ENCODE assay signal across 14 cellular contexts in genomic region chr11:123218451-123218850, GRCh38. TPM values are rescaled to one million over a fixed set of nuclear protein-coding genes. Genes with fewer than 3 reads are reported as not detected.
DNase-seq lines count a peak whose midpoint lies in the region; FAIRE-seq and TF ChIP-seq lines count a peak whose summit lies in the region.
"Had no signal": no experiment of that assay in that cellular context is flagged by ENCODE, and none has a peak within 500 bp of the region (broad histone marks: within the 10 kb centered on the region; RNA-seq: fewer than 3 reads in every experiment).

No MANE protein-coding gene starts in this region.

- no peak overlapping the region for H3K4me2 ChIP-seq in keratinocyte (ENCODE audit: control insufficient read depth, extremely low read depth, insufficient read depth, low read depth, low read length)

- DNase-seq in HK-2 (ENCODE audit: unreplicated experiment) (peak; percentile 27), amniotic epithelial cell (ENCODE audit: low read depth) (peak; percentile 62), keratinocyte (ENCODE audit: low read depth, low spot score) (no peak), transverse colon (no peak), AG08396 (ENCODE audit: low spot score) (no peak), H4 (ENCODE audit: low spot score) (no peak), pons (ENCODE audit: low spot score) (no peak), NCI-H2081 treated with DMSO at 0.1 percent for 48 hours (lab: John Stamatoyannopoulos, UW) (no peak)
- DNase-seq: activated CD4-positive, alpha-beta T cell treated with anti-CD3 and anti-CD28 coated beads, Interleukin-2, amount 50 U/mL, for 4 hours; CD4-positive, alpha-beta T cell; dorsolateral prefrontal cortex; GDM1; NCI-H526; stimulated activated naive B cell treated with anti-CD40 and anti-IgM and Interleukin-4, amounts not matched to agents 10 μg/mL and 1 μg/mL and 100 μg/mL, for 72 hours had no signal

- H3K27me3 ChIP-seq in keratinocyte (ENCODE audit: control insufficient read depth, extremely low read depth, insufficient read depth, low read length) (no peaks in the 10 kb centered on the region), transverse colon (no peaks in the 10 kb centered on the region)

- H3K4me1 ChIP-seq in keratinocyte (ENCODE audit: control insufficient read depth, extremely low read depth, insufficient read depth, low read length), result peaks cover 12% of the 10 kb centered on the region
- peaks cover 6 to 29% (median 14%) of the 10 kb centered on the region in 4 donors for H3K4me1 ChIP-seq in transverse colon

- no peak for TF ChIP-seq EP300 in transverse colon (IDR thresholded peaks at IDR 0.05; ENCODE audit: low read depth)

- peak; percentile 39 for FAIRE-seq in keratinocyte (lab: Jason Lieb, UNC)

- no peak overlapping the region for H2AFZ ChIP-seq in keratinocyte (ENCODE audit: control insufficient read depth, low read length)

- TF ChIP-seq POLR2A in transverse colon (IDR thresholded peaks at IDR 0.05), result no peak

- H3K27ac ChIP-seq in keratinocyte (ENCODE audit: control insufficient read depth, insufficient read depth, low read length) (no peak overlapping the region), transverse colon (peak overlapping the region; percentile 40 to 66 (median 46))
- H3K27ac ChIP-seq: dorsolateral prefrontal cortex had no signal

- no peaks in the 10 kb centered on the region for H3K9me1 ChIP-seq in keratinocyte (ENCODE audit: control insufficient read depth, extremely low read depth, insufficient read depth, low read length)

- intact Hi-C loops in transverse colon (cut with DNase I; ENCODE audit: low total_unique reads), result no loop called here

- dilution Hi-C loops in keratinocyte (cut with MboI; ENCODE audit: extremely low pct_ligation_motif_present, low sequenced_read_pairs), result no loop called here

- H3K36me3 ChIP-seq in keratinocyte (ENCODE audit: control insufficient read depth in 2 of 2, extremely low read depth in 1 of 2, insufficient read depth in 2 of 2, low read length in 2 of 2), result no peaks in the 10 kb centered on the region
- H3K36me3 ChIP-seq in transverse colon, result no peaks in the 10 kb centered on the region

- H3K4me3 ChIP-seq in keratinocyte (ENCODE audit: control insufficient read depth in 2 of 3, extremely low read depth in 1 of 3, insufficient read depth in 2 of 3, low read depth in 1 of 3, low read length in 3 of 3) (no peak overlapping the region), transverse colon (no peak overlapping the region)
- H3K4me3 ChIP-seq: dorsolateral prefrontal cortex had no signal

- H3K9me3 ChIP-seq in keratinocyte (ENCODE audit: control insufficient read depth, low read depth, low read length), result no peaks in the 10 kb centered on the region
- H3K9me3 ChIP-seq in transverse colon, result no peaks in the 10 kb centered on the region

- in situ Hi-C loops in transverse colon (cut with MboI; ENCODE audit: low pct_ligation_motif_present in 1 of 4, low pct_unique_long_range_greater_than_20kb in 1 of 4, low sequenced_read_pairs in 3 of 4), result no loop called here

- no peaks in the 10 kb centered on the region for H3K79me2 ChIP-seq in keratinocyte (ENCODE audit: control insufficient read depth, insufficient read depth, low read length)

- no peak overlapping the region for H3K9ac ChIP-seq in keratinocyte (ENCODE audit: control insufficient read depth, extremely low read depth, insufficient read depth, low read length)

- TF ChIP-seq CTCF in keratinocyte (optimal IDR thresholded peaks at IDR 0.05 in 1 of 3, IDR thresholded peaks at IDR 0.05 in 1 of 3, conservative IDR thresholded peaks at IDR 0.05 in 1 of 3; ENCODE audit: extremely low read depth in 1 of 3, insufficient read depth in 2 of 3, low read length in 3 of 3) (no peak), transverse colon (IDR thresholded peaks at IDR 0.05) (no peak)

- WGBS in transverse colon (ENCODE audit: low coverage in 1 of 2), 2 donors, result 73 to 75% methylated on average over 2 to 5 of the region's 5 CpGs

- no peaks in the 10 kb centered on the region for H4K20me1 ChIP-seq in keratinocyte (ENCODE audit: control insufficient read depth, extremely low read depth, insufficient read depth, low read length)

RNA-seq across cellular contexts. Expression of gene CLMP, which starts 23.4 kb away (rescaled TPM):
- 2.7 to 5.4 TPM (median 3.1 TPM) in 3 replicates for polyA plus RNA-seq in keratinocyte
- 7.0 TPM for polyA plus RNA-seq in keratinocyte (2011; ENCODE audit: low read depth)
- polyA plus RNA-seq in keratinocyte (2011; cell fraction: cytosol; rRNA removed), result 1.7 and 2.8 TPM in 2 replicates
- polyA plus RNA-seq in keratinocyte (2011; cell fraction: nucleus; rRNA removed), result 2.2 and 4.6 TPM in 2 replicates
- 1.8 and 2.8 TPM in 2 replicates for polyA plus RNA-seq in keratinocyte (2012; ENCODE audit: low replicate concordance)
- 6.3 to 11.2 TPM (median 9.6 TPM) in 3 replicates for polyA minus RNA-seq in keratinocyte
- 2.5 TPM for polyA minus RNA-seq in keratinocyte (2011; cell fraction: cytosol; rRNA and poly(A)+ RNA removed)
- 1.9 and 5.5 TPM in 2 replicates for polyA minus RNA-seq in keratinocyte (2011; cell fraction: nucleus; rRNA and poly(A)+ RNA removed)
- 10 to 100 TPM; 23.6 to 49.4 (median 38.0) TPM for total RNA-seq in transverse colon
- total RNA-seq in H4 (2014; rRNA removed; shearing (Covaris generic)), result 13.6 and 25.2 TPM in 2 replicates

Comparison
In these comparisons a context has a peak if more than half of its experiments do, and no peak if none do; other contexts are left out.
1. DNase-seq: peak in HK-2 (single experiment) and amniotic epithelial cell (single experiment); none in keratinocyte (single experiment), transverse colon (single experiment), AG08396 (single experiment), H4 (single experiment), pons (single experiment) and NCI-H2081 treated with DMSO at 0.1 percent for 48 hours (single experiment).